Comparison of ENCODE assay signal across 1 cellular context in genomic region chr19:41528106-41528505, GRCh38.
TF ChIP-seq lines count a peak whose summit lies in the region.

No MANE protein-coding gene starts in this region.

TF ChIP-seq in GM12878, 131 proteins besides CTCF, POLR2A, EP300 and RAD21 (continued from another document and continues in another):
- TF ChIP-seq PKNOX1 (IDR thresholded peaks at IDR 0.05) (no peak), ZBTB40 (IDR thresholded peaks at IDR 0.05; ENCODE audit: borderline replicate concordance) (no peak), E2F4 (IDR thresholded peaks at IDR 0.05; ENCODE audit: low read depth, low read length) (no peak), NBN (IDR thresholded peaks at IDR 0.05) (no peak), TAF1 (IDR thresholded peaks at IDR 0.05; ENCODE audit: borderline replicate concordance, low read depth, low read length) (no peak), CBX5 (IDR thresholded peaks at IDR 0.05; ENCODE audit: low read depth) (no peak), SRF (IDR thresholded peaks at IDR 0.05; ENCODE audit: low read depth in 2 of 2, low read length in 2 of 2) (peak in 1 of 2 experiments; percentile 67; a peak in 1 of 4 replicates), E2F8 (IDR thresholded peaks at IDR 0.05; ENCODE audit: low read depth, partially characterized antibody) (no peak), GABPA (IDR thresholded peaks at IDR 0.05; ENCODE audit: low read depth) (no peak), HSF1 (IDR thresholded peaks at IDR 0.05; ENCODE audit: low read depth, low read length) (no peak), SPI1 (IDR thresholded peaks at IDR 0.05; ENCODE audit: borderline replicate concordance, insufficient read depth, low read depth, low read length) (peak; percentile 43; the same call in 1 of the 2 replicates), DPF2 (IDR thresholded peaks at IDR 0.05) (no peak), RUNX3 (IDR thresholded peaks at IDR 0.05; ENCODE audit: low read length) (peak; percentile 43), PML (IDR thresholded peaks at IDR 0.05; ENCODE audit: low read length) (no peak), BCL3 (IDR thresholded peaks at IDR 0.05; ENCODE audit: borderline replicate concordance, insufficient read depth, low read depth, low read length, poor library complexity, severe bottlenecking) (no peak), ZBED1 (IDR thresholded peaks at IDR 0.05; ENCODE audit: borderline replicate concordance) (no peak), EED (IDR thresholded peaks at IDR 0.05; ENCODE audit: low read depth) (no peak), ATF3 (IDR thresholded peaks at IDR 0.05; ENCODE audit: borderline replicate concordance, extremely low read depth, low read depth, low read length) (no peak), NR2C2 (IDR thresholded peaks at IDR 0.05; ENCODE audit: borderline replicate concordance, control insufficient read depth, insufficient read length, low read depth) (no peak), SREBF2 (IDR thresholded peaks at IDR 0.05; ENCODE audit: low read length) (no peak), SKIL (IDR thresholded peaks at IDR 0.05; ENCODE audit: low read depth, poor library complexity, severe bottlenecking) (peak; percentile 23), ESRRA (IDR thresholded peaks at IDR 0.05; ENCODE audit: low read length) (no peak), ZNF207 (IDR thresholded peaks at IDR 0.05; ENCODE audit: borderline replicate concordance) (no peak), CBFB (IDR thresholded peaks at IDR 0.05; ENCODE audit: low read depth) (no peak), ETV6 (conservative IDR thresholded peaks at IDR 0.05 in 1 of 2, IDR thresholded peaks at IDR 0.05 in 1 of 2; ENCODE audit: borderline replicate concordance in 1 of 2, low read depth in 1 of 2) (no peak), RELA (IDR thresholded peaks at IDR 0.05; ENCODE audit: borderline replicate concordance, partially characterized antibody) (no peak), IKZF2 (IDR thresholded peaks at IDR 0.05) (peak; percentile 20 to 25; a peak in 2 of 4 replicates), IRF5 (IDR thresholded peaks at IDR 0.05; ENCODE audit: borderline replicate concordance) (no peak), NKRF (conservative IDR thresholded peaks at IDR 0.05) (no peak), ASH2L (IDR thresholded peaks at IDR 0.05; ENCODE audit: borderline replicate concordance, low read depth) (no peak), CREM (IDR thresholded peaks at IDR 0.05; ENCODE audit: low read depth) (no peak), TCF7 (IDR thresholded peaks at IDR 0.05; ENCODE audit: borderline replicate concordance) (no peak), NFIC (IDR thresholded peaks at IDR 0.05; ENCODE audit: low read depth, low read length) (no peak), ELK1 (IDR thresholded peaks at IDR 0.05; ENCODE audit: low read depth, low read length) (no peak), NRF1 (conservative IDR thresholded peaks at IDR 0.05; ENCODE audit: low read depth, low read length) (no peak)
